Comparison of ENCODE assay signal across 9 cellular contexts in genomic region chr6:26250806-26251075, GRCh38.
DNase-seq lines count a peak whose midpoint lies in the region; ATAC-seq, FAIRE-seq and TF ChIP-seq lines count a peak whose summit lies in the region.
"Had no signal": no experiment of that assay in that cellular context is flagged by ENCODE, and none has a peak within 500 bp of the region (broad histone marks: within the 10 kb centered on the region; RNA-seq: fewer than 3 reads in every experiment).

No MANE protein-coding gene starts in this region.

- H3K9me3 Mint-ChIP-seq in central memory CD8-positive, alpha-beta T cell, result no peaks in the 10 kb centered on the region

- peak overlapping the region; percentile 50 for H3K4me3 ChIP-seq in upper lobe of right lung

- intact Hi-C loops in upper lobe of right lung (cut with DNase I), result no loop called here

- H3K36me3 ChIP-seq in upper lobe of right lung, result no peaks in the 10 kb centered on the region

- peak overlapping the region; percentile 92 for H3K27ac Mint-ChIP-seq in central memory CD8-positive, alpha-beta T cell (ENCODE audit: low read depth)

- TF ChIP-seq CTCF in upper lobe of right lung (IDR thresholded peaks at IDR 0.05), result no peak

- FAIRE-seq in urothelium cell line (lab: Jason Lieb, UNC), result no peak

- ATAC-seq in central memory CD8-positive, alpha-beta T cell (replicated peaks; ENCODE audit: extremely low read depth, poor library complexity, severe bottlenecking), result no peak
- no peak for ATAC-seq in upper lobe of right lung
- ATAC-seq in GM21723 (IDR thresholded peaks at IDR 0.05; ENCODE audit: unreplicated experiment), result no peak

- peaks cover 21% of the 10 kb centered on the region for H3K36me3 Mint-ChIP-seq in central memory CD8-positive, alpha-beta T cell (ENCODE audit: insufficient read depth)

- H3K9me3 ChIP-seq in upper lobe of right lung, result no peaks in the 10 kb centered on the region

- peak overlapping the region; percentile 95 for H3K4me3 Mint-ChIP-seq in central memory CD8-positive, alpha-beta T cell

- peak overlapping the region; percentile 38 for H3K27ac ChIP-seq in upper lobe of right lung
- H3K27ac ChIP-seq: 22Rv1 had no signal

- H3K27me3 ChIP-seq in upper lobe of right lung, result peaks cover 55% of the 10 kb centered on the region

- DNase-seq in DMS53 treated with DMSO at 0.1 percent for 48 hours (lab: John Stamatoyannopoulos, UW; ENCODE audit: unreplicated experiment) (peak; percentile 76), DMS53 (lab: John Stamatoyannopoulos, UW) (no peak), NCI-H2227 treated with DMSO at 0.1 percent for 48 hours (lab: John Stamatoyannopoulos, UW) (peak; percentile 96), medulla oblongata (ENCODE audit: extremely low spot score) (peak; percentile 49), upper lobe of right lung (no peak), urothelium cell line (ENCODE audit: low spot score) (no peak)
- no peak for DNase-seq in central memory CD8-positive, alpha-beta T cell (ENCODE audit: low spot score in 2 of 2)

- no peaks in the 10 kb centered on the region for H3K4me1 ChIP-seq in upper lobe of right lung

- H3K4me1 Mint-ChIP-seq in central memory CD8-positive, alpha-beta T cell, result peaks cover 41% of the 10 kb centered on the region

- no peaks in the 10 kb centered on the region for H3K27me3 Mint-ChIP-seq in central memory CD8-positive, alpha-beta T cell

Comparison
In these comparisons a context has a peak if more than half of its experiments do, and no peak if none do; other contexts are left out.
1. DNase-seq: peak in DMS53 treated with DMSO at 0.1 percent for 48 hours (single experiment), NCI-H2227 treated with DMSO at 0.1 percent for 48 hours (single experiment) and medulla oblongata (single experiment); none in DMS53 (single experiment), central memory CD8-positive, alpha-beta T cell (0 of 2), upper lobe of right lung (single experiment) and urothelium cell line (single experiment).